In genomic region chr3:52830535-52831258, GRCh38 we compare ENCODE assay signal across 13 cellular contexts. TPM values are rescaled to one million over a fixed set of nuclear protein-coding genes. Genes with fewer than 3 reads are reported as not detected.
A peak's percentile ranks its signal among the peaks of the same experiment; 100 is the strongest.
DNase-seq lines count a peak whose midpoint lies in the region; ATAC-seq and TF ChIP-seq lines count a peak whose summit lies in the region.
"Had no signal": no experiment of that assay in that cellular context is flagged by ENCODE, and none has a peak within 500 bp of the region (broad histone marks: within the 10 kb centered on the region; RNA-seq: fewer than 3 reads in every experiment).

Gene ITIH4 (minus strand): TSS chr3:52830672. CDS start chr3:52830642, 30 bp downstream.

- WGBS in endodermal cell (ENCODE audit: insufficient coverage in 1 of 2, insufficient read length in 1 of 2), 2 experiments: 92 to 93% methylated on average over 10 to 16 of the region's 16 CpGs

- CTCF ChIA-PET in CD8-positive, alpha-beta T cell (lab: Charles Lee): no interaction called here

- no peaks in the 10 kb centered on the region for H3K4me1 Mint-ChIP-seq in CD8-positive, alpha-beta T cell (ENCODE audit: low read depth)
- H3K4me1 Mint-ChIP-seq in endodermal cell: peaks cover 24% of the 10 kb centered on the region

- no peaks in the 10 kb centered on the region for H3K36me3 ChIP-seq in CD8-positive, alpha-beta T cell (ENCODE audit: insufficient read depth, low read length)
- H3K36me3 ChIP-seq in endodermal cell (ENCODE audit: control insufficient read depth, insufficient read depth, low read length): no peaks in the 10 kb centered on the region
- H3K36me3 ChIP-seq: thyroid gland had no signal

- POLR2A ChIA-PET in CD8-positive, alpha-beta T cell (lab: Charles Lee): no interaction called here

- H3K9ac ChIP-seq in endodermal cell (ENCODE audit: extremely low read depth, low read length, poor library complexity, severe bottlenecking): no peak within 1 kb of the TSS

- DNase-seq in CD8-positive, alpha-beta T cell: no peak
- DNase-seq in M059J (ENCODE audit: low read depth) (peak; percentile 33), endodermal cell (peak; percentile 64), posterior vena cava (ENCODE audit: low spot score) (no peak), activated T-cell treated with anti-CD3 and anti-CD28 coated beads for 4 hours (no peak)
- no peak for DNase-seq in activated CD4-positive, CD25-positive, alpha-beta regulatory T cell treated with anti-CD3 and anti-CD28 coated beads, Interleukin-2, amount 50 U/mL, for 72 hours
- DNase-seq: NCI-H1092 treated with DMSO at 0.1 percent for 48 hours, NCI-H526 had no signal

- no peaks in the 10 kb centered on the region for H3K4me1 ChIP-seq in CD8-positive, alpha-beta T cell (ENCODE audit: insufficient read depth, low read length)
- H3K4me1 ChIP-seq in endodermal cell (ENCODE audit: control insufficient read depth, insufficient read depth, low read length): peaks cover 4% of the 10 kb centered on the region

- intact Hi-C loops in CD8-positive, alpha-beta T cell (cut with DNase I, micrococcal nuclease): no loop called here
- intact Hi-C loops in posterior vena cava (cut with DNase I): no loop called here

- no peaks in the 10 kb centered on the region for H3K27me3 Mint-ChIP-seq in CD8-positive, alpha-beta T cell (ENCODE audit: low read depth)
- no peaks in the 10 kb centered on the region for H3K27me3 Mint-ChIP-seq in endodermal cell (ENCODE audit: insufficient read depth)

- H3K4me3 ChIP-seq in CD8-positive, alpha-beta T cell (ENCODE audit: low read depth, low read length): no peak within 1 kb of the TSS
- no peak within 1 kb of the TSS for H3K4me3 ChIP-seq in endodermal cell (ENCODE audit: low read length)
- H3K4me3 ChIP-seq: thyroid gland had no signal

- peaks cover 5% of the 10 kb centered on the region for H3K36me3 Mint-ChIP-seq in CD8-positive, alpha-beta T cell
- no peaks in the 10 kb centered on the region for H3K36me3 Mint-ChIP-seq in endodermal cell (ENCODE audit: low read depth)

- H3K27me3 ChIP-seq in CD8-positive, alpha-beta T cell (ENCODE audit: insufficient read depth, low read length): no peaks in the 10 kb centered on the region
- H3K27me3 ChIP-seq in endodermal cell (ENCODE audit: control insufficient read depth, insufficient read depth, low read length, poor library complexity, severe bottlenecking): no peaks in the 10 kb centered on the region
- H3K27me3 ChIP-seq: thyroid gland had no signal

- no peak within 1 kb of the TSS for H3K4me3 Mint-ChIP-seq in CD8-positive, alpha-beta T cell
- no peak within 1 kb of the TSS for H3K4me3 Mint-ChIP-seq in endodermal cell

- no peaks in the 10 kb centered on the region for H3K9me3 ChIP-seq in CD8-positive, alpha-beta T cell (ENCODE audit: low read length)
- H3K9me3 ChIP-seq in endodermal cell (ENCODE audit: control insufficient read depth, low read length): no peaks in the 10 kb centered on the region
- H3K9me3 ChIP-seq: thyroid gland had no signal

- no peak within 1 kb of the TSS for H3K27ac ChIP-seq in CD8-positive, alpha-beta T cell (ENCODE audit: low read depth, low read length)
- no peak within 1 kb of the TSS for H3K27ac ChIP-seq in endodermal cell (ENCODE audit: low read depth, low read length)
- H3K27ac ChIP-seq: epithelial cell of prostate, HL-60, thyroid gland had no signal

- TF ChIP-seq CTCF in CD8-positive, alpha-beta T cell (IDR thresholded peaks at IDR 0.05): no peak
- no peak for TF ChIP-seq CTCF in endodermal cell (conservative IDR thresholded peaks at IDR 0.05)

- no peak within 1 kb of the TSS for H3K27ac Mint-ChIP-seq in CD8-positive, alpha-beta T cell
- peak within 1 kb of the TSS; percentile 49 for H3K27ac Mint-ChIP-seq in endodermal cell

- H3K9me3 Mint-ChIP-seq in CD8-positive, alpha-beta T cell: no peaks in the 10 kb centered on the region
- no peaks in the 10 kb centered on the region for H3K9me3 Mint-ChIP-seq in endodermal cell

- no peak for ATAC-seq in CD8-positive, alpha-beta T cell
- ATAC-seq in HG03565 (IDR thresholded peaks at IDR 0.05; ENCODE audit: unreplicated experiment) (no peak), esophagus mucosa (no peak)

RNA-seq across cellular contexts. Expression of gene ITIH4, which starts in this region (rescaled TPM):
- 10 to 100 TPM; 26.4 to 28.4 TPM for total RNA-seq in CD8-positive, alpha-beta T cell
- total RNA-seq in M059J (2014; rRNA removed; shearing (Covaris generic)): 0.02 TPM in 1 of 2 replicates, not detected in the other
- 1 to 10 TPM; 6.0 to 6.2 TPM for total RNA-seq in endodermal cell
- 4.1 TPM for polyA plus RNA-seq in endodermal cell (2013, experiment 1 of 2)
- 4.8 TPM for polyA plus RNA-seq in endodermal cell (2013, experiment 2 of 2)
- total RNA-seq in posterior vena cava: 10 to 100 TPM; 19.1 to 28.8 TPM
- 2.1 TPM for total RNA-seq in esophagus mucosa

Comparison
In these comparisons a context has a peak if more than half of its experiments do, and no peak if none do; other contexts are left out.
1. Peak in DNase-seq in M059J; RNA of the gene not detected or under 1 TPM.